Comparison of ENCODE assay signal across 20 cellular contexts in genomic region chr22:41487037-41487963, GRCh38. TPM values are rescaled to one million over a fixed set of nuclear protein-coding genes. Genes with fewer than 3 reads are reported as not detected.
DNase-seq lines count a peak whose midpoint lies in the region; ATAC-seq, FAIRE-seq and TF ChIP-seq lines count a peak whose summit lies in the region.
"Had no signal": no experiment of that assay in that cellular context is flagged by ENCODE, and none has a peak within 500 bp of the region (broad histone marks: within the 10 kb centered on the region; RNA-seq: fewer than 3 reads in every experiment).

No MANE protein-coding gene starts in this region.

- no peak overlapping the region for H3K14ac ChIP-seq in H1 (ENCODE audit: insufficient read length)

- H2AFZ ChIP-seq in H1 (ENCODE audit: low read length): no peak overlapping the region
- H2AFZ ChIP-seq: GM23248 had no signal

- H3K4me1 ChIP-seq in heart right ventricle (peaks cover 21 to 100% (median 86%) of the 10 kb centered on the region in 9 donors), H1 (replicated peaks in 1 of 4; ENCODE audit: control insufficient read depth in 3 of 4, insufficient read depth in 4 of 4, low read length in 3 of 4) (peaks cover 8 to 29% (median 21%) of the 10 kb centered on the region in 4 experiments), transverse colon (peaks cover 18 to 99% (median 51%) of the 10 kb centered on the region in 4 donors)

- no peak overlapping the region for H3K4ac ChIP-seq in H1 (replicated peaks; ENCODE audit: insufficient read length, low read depth, low read length)

- peak overlapping the region; percentile 50; the same call in 1 of the 2 replicates for H2BK12ac ChIP-seq in H1 (ENCODE audit: low read depth, low read length)

- WGBS in heart right ventricle, 2 donors: 49 to 63% methylated on average over 8 of the region's 8 CpGs
- 86% methylated on average over 8 of the region's 8 CpGs; no CpG with 5 or more reads in 1 of the 2 experiments for WGBS in H1 (ENCODE audit: extremely low coverage in 1 of 2, insufficient coverage in 1 of 2, insufficient read length in 1 of 2, insufficient replicate concordance in 2 of 2, low coverage in 1 of 2, low lambda C conversion rate in 2 of 2, missing lambda C conversion rate in 1 of 2), 2 experiments
- WGBS in transverse colon (ENCODE audit: low coverage in 1 of 2), 2 donors: 26 to 71% methylated on average over 2 to 8 of the region's 8 CpGs

- H2BK20ac ChIP-seq in H1 (ENCODE audit: low read length): no peak overlapping the region

- intact Hi-C loops in heart right ventricle (cut with DNase I): no loop called here
- intact Hi-C loops in cardiac septum (cut with DNase I): no loop called here
- intact Hi-C loops in transverse colon (cut with DNase I; ENCODE audit: low total_unique reads): no loop called here

- no peaks in the 10 kb centered on the region for H3K36me3 Mint-ChIP-seq in naive B cell

- DNase-seq in heart right ventricle: no peak
- DNase-seq in cardiac septum (ENCODE audit: low spot score): no peak
- no peak for DNase-seq in H1 (ENCODE audit: low read depth in 1 of 2, low spot score in 2 of 2)
- no peak for DNase-seq in naive B cell
- DNase-seq in transverse colon: no peak
- no peak for DNase-seq in RCC 7860 (ENCODE audit: low spot score)
- no peak for DNase-seq in DMS 273 treated with DMSO at 0.1 percent for 48 hours (lab: John Stamatoyannopoulos, UW)
- DNase-seq: activated CD4-positive, alpha-beta T cell treated with anti-CD3 and anti-CD28 coated beads, Interleukin-2, amount 50 U/mL, for 48 hours; GF-D8; GM23248; islet precursor cell; NCI-H1694 treated with DMSO at 0.1 percent for 48 hours; NCI-H748 treated with DMSO at 0.1 percent for 48 hours; SIG-M5; stimulated activated naive CD8-positive, alpha-beta T cell treated with anti-CD3 and anti-CD28 coated beads, Interleukin-15, amount 100 ng/mL, for 72 hours; T-helper 9 cell had no signal

- no peak for TF ChIP-seq POLR2A in H1 (IDR thresholded peaks at IDR 0.05; ENCODE audit: control extremely low read depth in 1 of 2, low read depth in 2 of 2, low read length in 2 of 2)
- TF ChIP-seq POLR2A in transverse colon (IDR thresholded peaks at IDR 0.05): no peak

- H3K4me3 Mint-ChIP-seq in naive B cell: peak overlapping the region in 2 of 8 donors; percentile 8 to 12
- H3K4me3 Mint-ChIP-seq: stimulated activated naive CD8-positive, alpha-beta T cell treated with anti-CD3 and anti-CD28 coated beads, Interleukin-15, amount 100 ng/mL, for 72 hours had no signal

- no peak overlapping the region for H4K8ac ChIP-seq in H1 (ENCODE audit: extremely low read depth, insufficient read depth, low read length)

- H3K4me2 ChIP-seq in H1 (ENCODE audit: insufficient read depth in 1 of 2, low read depth in 2 of 2, low read length in 2 of 2): peak overlapping the region in 1 of 2 experiments; percentile 50; a peak in 1 of 4 replicates

- H3K27ac ChIP-seq in heart right ventricle: peak overlapping the region in 7 of 10 donors; percentile 7 to 73 (median 32)
- no peak overlapping the region for H3K27ac ChIP-seq in H1 (ENCODE audit: low read depth, low read length)
- peak overlapping the region; percentile 2 to 70 (median 29) for H3K27ac ChIP-seq in transverse colon
- H3K27ac ChIP-seq: GM23248 had no signal

- CTCF ChIA-PET in H1 (lab: Charles Lee; ENCODE audit: partially characterized antibody): interaction anchor here (0.6 to 2.8 kb wide), 7 partner anchors 11 to 246 kb away, joined by 3 to 12 read pairs (median 4); partner anchors contain the start of genes ACO2 and CHADL

- no peak overlapping the region for H3K9ac ChIP-seq in H1 (replicated peaks in 1 of 4; ENCODE audit: extremely low read depth in 1 of 4, low read depth in 3 of 4, low read length in 3 of 4)
- H3K9ac ChIP-seq: GM23248 had no signal

- H3K56ac ChIP-seq in H1 (replicated peaks; ENCODE audit: insufficient read length, low read depth, low read length): no peak overlapping the region

- no peak overlapping the region for H2BK15ac ChIP-seq in H1 (ENCODE audit: low read length)

- H3K27me3 Mint-ChIP-seq in naive B cell: no peaks in the 10 kb centered on the region
- H3K27me3 Mint-ChIP-seq: stimulated activated naive CD8-positive, alpha-beta T cell treated with anti-CD3 and anti-CD28 coated beads, Interleukin-15, amount 100 ng/mL, for 72 hours had no signal

- no peak overlapping the region for H3K23ac ChIP-seq in H1 (ENCODE audit: insufficient read length)

- no peak overlapping the region for H2AK5ac ChIP-seq in H1 (ENCODE audit: low read depth, low read length)

- H3K23me2 ChIP-seq in H1 (ENCODE audit: low read depth, low read length): no peaks in the 10 kb centered on the region

- TF ChIP-seq CTCF in heart right ventricle (IDR thresholded peaks at IDR 0.05): no peak
- no peak for TF ChIP-seq CTCF in H1 (IDR thresholded peaks at IDR 0.05; ENCODE audit: control extremely low read depth in 1 of 3, insufficient read depth in 1 of 3, low read depth in 1 of 3, low read length in 3 of 3)
- TF ChIP-seq CTCF in transverse colon (IDR thresholded peaks at IDR 0.05): no peak

- H2BK5ac ChIP-seq in H1 (ENCODE audit: low read depth, low read length): no peak overlapping the region; the same call in 1 of the 2 replicates

- H3K9me3 Mint-ChIP-seq in naive B cell: no peaks in the 10 kb centered on the region
- H3K9me3 Mint-ChIP-seq: activated T-helper 2 cell treated with anti-CD3 and anti-CD28 coated beads, Interferon-gamma antibody, Interleukin-2, Interleukin-4, amounts not matched to agents 10 μg/mL and 5 μg/mL and 100 μg/mL, durations not matched to agents 14 hours and 24 hours and 36 hours; stimulated activated naive CD8-positive, alpha-beta T cell treated with anti-CD3 and anti-CD28 coated beads, Interleukin-15, amount 100 ng/mL, for 72 hours had no signal

- TF ChIP-seq RAD21 in H1 (IDR thresholded peaks at IDR 0.05 in 1 of 2, conservative IDR thresholded peaks at IDR 0.05 in 1 of 2; ENCODE audit: low read depth in 2 of 2, low read length in 2 of 2): no peak

- in situ Hi-C loops in transverse colon (cut with MboI; ENCODE audit: low pct_ligation_motif_present in 1 of 4, low pct_unique_long_range_greater_than_20kb in 1 of 4, low sequenced_read_pairs in 3 of 4): no loop called here

- peaks cover 7 to 79% of the 10 kb centered on the region in 2 experiments for H3K79me2 ChIP-seq in H1 (ENCODE audit: control insufficient read depth in 1 of 2, insufficient read depth in 2 of 2, low read length in 2 of 2)

- H3K36me3 ChIP-seq in heart right ventricle: peaks cover 0 to 2% (median 0%) of the 10 kb centered on the region in 9 donors
- no peaks in the 10 kb centered on the region; a peak in 1 of 8 replicates for H3K36me3 ChIP-seq in H1 (ENCODE audit: control insufficient read depth in 2 of 4, insufficient read depth in 4 of 4, low read length in 3 of 4)
- no peaks in the 10 kb centered on the region for H3K36me3 ChIP-seq in transverse colon

- TF ChIP-seq EP300 in H1 (IDR thresholded peaks at IDR 0.05; ENCODE audit: borderline replicate concordance in 1 of 2, low read depth in 2 of 2, low read length in 2 of 2): no peak
- TF ChIP-seq EP300 in transverse colon (IDR thresholded peaks at IDR 0.05; ENCODE audit: low read depth): no peak

- POLR2A ChIA-PET in H1 (lab: Charles Lee; ENCODE audit: partially characterized antibody): interaction anchor here (0.5 to 3.5 kb wide), 11 partner anchors 9 to 89 kb away, joined by 3 to 17 read pairs (median 5); partner anchors contain the start of genes ACO2, PHF5A and TOB2

- no peak overlapping the region; the same call in 1 of the 2 replicates for H3K18ac ChIP-seq in H1 (ENCODE audit: extremely low read depth, low read length)

- H2BK120ac ChIP-seq in H1 (replicated peaks; ENCODE audit: low read depth, low read length): no peak overlapping the region

- peaks cover 56 to 85% (median 73%) of the 10 kb centered on the region in 3 donors for H3K4me1 Mint-ChIP-seq in naive B cell

- H3K79me1 ChIP-seq in H1 (ENCODE audit: low read depth, low read length): peaks cover 13% of the 10 kb centered on the region

- H3K27me3 ChIP-seq in heart right ventricle: no peaks in the 10 kb centered on the region
- no peaks in the 10 kb centered on the region for H3K27me3 ChIP-seq in H1 (replicated peaks in 1 of 4; ENCODE audit: control insufficient read depth in 3 of 4, extremely low read depth in 1 of 4, insufficient read depth in 3 of 4, low read length in 3 of 4)
- H3K27me3 ChIP-seq in transverse colon: no peaks in the 10 kb centered on the region

- H3K9me3 ChIP-seq in heart right ventricle: no peaks in the 10 kb centered on the region
- no peaks in the 10 kb centered on the region for H3K9me3 ChIP-seq in H1 (ENCODE audit: insufficient read depth in 2 of 2, low read depth in 1 of 2, low read length in 1 of 2)
- no peaks in the 10 kb centered on the region for H3K9me3 ChIP-seq in transverse colon

- H4K5ac ChIP-seq in H1 (ENCODE audit: insufficient read length, low read depth, low read length): no peak overlapping the region

- H4K91ac ChIP-seq in H1 (replicated peaks; ENCODE audit: insufficient read length, low read length): no peak overlapping the region

- H4K20me1 ChIP-seq in H1 (replicated peaks in 1 of 2; ENCODE audit: control insufficient read depth in 1 of 2, insufficient read depth in 2 of 2, low read length in 2 of 2): peaks cover 2 to 8% of the 10 kb centered on the region in 2 experiments

- ATAC-seq in heart right ventricle (no peak), naive B cell (ENCODE audit: low read depth in 2 of 2) (no peak), HG03565 (IDR thresholded peaks at IDR 0.05; ENCODE audit: unreplicated experiment) (no peak)
- ATAC-seq: stimulated activated naive CD8-positive, alpha-beta T cell treated with anti-CD3 and anti-CD28 coated beads, Interleukin-15, amount 100 ng/mL, for 72 hours had no signal

- no peak for FAIRE-seq in H1 (lab: Jason Lieb, UNC)
- FAIRE-seq in RCC 7860 (lab: Jason Lieb, UNC): no peak
- FAIRE-seq: astrocyte, GM18507 had no signal

- H3K27ac Mint-ChIP-seq in naive B cell: peak overlapping the region in 5 of 6 donors; percentile 21 to 87 (median 72)
- H3K27ac Mint-ChIP-seq: activated T-helper 2 cell treated with anti-CD3 and anti-CD28 coated beads, Interferon-gamma antibody, Interleukin-2, Interleukin-4, amounts not matched to agents 10 μg/mL and 5 μg/mL and 100 μg/mL, durations not matched to agents 14 hours and 24 hours and 36 hours had no signal

- H3K4me3 ChIP-seq in heart right ventricle: no peak overlapping the region
- H3K4me3 ChIP-seq in H1 (ENCODE audit: extremely low read depth in 1 of 4, insufficient read depth in 2 of 4, low read depth in 3 of 4, low read length in 4 of 4): no peak overlapping the region
- H3K4me3 ChIP-seq in transverse colon: no peak overlapping the region
- H3K4me3 ChIP-seq: GM23248 had no signal

RNA-seq across cellular contexts. Expression of gene ACO2, which starts 18.4 kb away (rescaled TPM):
- total RNA-seq in heart right ventricle (1,000 to 10,000 TPM in 1 of 10 donors, 100 to 1,000 TPM in 9; 587 to 1,020 (median 900) TPM), cardiac septum (662 TPM), transverse colon (100 to 1,000 TPM; 164 to 351 (median 255) TPM)
- polyA plus RNA-seq in heart right ventricle (100 to 1,000 TPM; 180 to 375 TPM), H1 (2011; rRNA removed) (52.8 and 74.1 TPM in 2 replicates), naive B cell (ENCODE audit: low read depth in 6 of 6) (100 to 1,000 TPM in 3 of 6 donors, 10 to 100 TPM in 3; 88.9 to 124 (median 106) TPM)
- 72.4 and 75.4 TPM in 2 replicates for total RNA-seq in H1 (2021; fragmentation: NEBNext Ultra II Directional; extraction: Animal tissue kit (Norgen Biotek cat#: 25700))
- 36.2 TPM for polyA plus RNA-seq in H1 (2011; cell fraction: cytosol; rRNA removed)
- 102 TPM for polyA plus RNA-seq in H1 (2011; cell fraction: nucleus; rRNA removed)
- 54.7 to 79.7 TPM (median 75.7 TPM) in 4 replicates for polyA plus RNA-seq in H1 (2012, experiment 1 of 2)
- 75.0 TPM for polyA plus RNA-seq in H1 (2012, experiment 2 of 2)
- 62.2 TPM for polyA plus RNA-seq in H1 (2013, experiment 1 of 2)
- polyA plus RNA-seq in H1 (2013, experiment 2 of 2): 53.8 TPM
- 33.8 and 43.9 TPM in 2 replicates for polyA minus RNA-seq in H1 (2011; rRNA and poly(A)+ RNA removed)
- polyA minus RNA-seq in H1 (2011; cell fraction: cytosol; rRNA and poly(A)+ RNA removed): 27.0 TPM
- 42.1 TPM for polyA minus RNA-seq in H1 (2011; cell fraction: nucleus; rRNA and poly(A)+ RNA removed)

RNA-seq across cellular contexts. Expression of gene PHF5A, which starts 18.8 kb away (rescaled TPM):
- total RNA-seq in heart right ventricle: 10 to 100 TPM; 13.3 to 27.2 (median 20.2) TPM
- polyA plus RNA-seq in heart right ventricle: 10 to 100 TPM; 36.3 to 41.3 TPM
- 22.0 TPM for total RNA-seq in cardiac septum
- total RNA-seq in H1 (2021; fragmentation: NEBNext Ultra II Directional; extraction: Animal tissue kit (Norgen Biotek cat#: 25700)): 109 and 135 TPM in 2 replicates
- polyA plus RNA-seq in H1 (2011; rRNA removed): 96.7 and 119 TPM in 2 replicates
- 134 TPM for polyA plus RNA-seq in H1 (2011; cell fraction: cytosol; rRNA removed)
- polyA plus RNA-seq in H1 (2011; cell fraction: nucleus; rRNA removed): 46.8 TPM
- polyA plus RNA-seq in H1 (2012, experiment 1 of 2): 104 to 127 TPM (median 122 TPM) in 4 replicates
- polyA plus RNA-seq in H1 (2012, experiment 2 of 2): 152 TPM
- polyA plus RNA-seq in H1 (2013, experiment 1 of 2): 72.0 TPM
- 66.9 TPM for polyA plus RNA-seq in H1 (2013, experiment 2 of 2)
- polyA minus RNA-seq in H1 (2011; rRNA and poly(A)+ RNA removed): 48.6 and 53.7 TPM in 2 replicates
- polyA minus RNA-seq in H1 (2011; cell fraction: cytosol; rRNA and poly(A)+ RNA removed): 24.6 TPM
- polyA minus RNA-seq in H1 (2011; cell fraction: nucleus; rRNA and poly(A)+ RNA removed): 29.1 TPM
- 10 to 100 TPM; 20.5 to 34.2 (median 26.7) TPM for polyA plus RNA-seq in naive B cell (ENCODE audit: low read depth in 6 of 6)
- 10 to 100 TPM in 3 of 4 donors, 1 to 10 TPM in 1; 3.0 to 33.9 (median 25.0) TPM for total RNA-seq in transverse colon

RNA-seq across cellular contexts. Expression of gene TOB2, which starts 40.7 kb away (rescaled TPM):
- total RNA-seq in heart right ventricle (10 to 100 TPM; 26.4 to 84.9 (median 47.9) TPM), cardiac septum (26.9 TPM), transverse colon (10 to 100 TPM; 22.7 to 64.0 (median 49.7) TPM)
- polyA plus RNA-seq in heart right ventricle (10 to 100 TPM; 29.2 to 33.8 TPM), H1 (2011; rRNA removed) (27.0 and 37.5 TPM in 2 replicates), naive B cell (ENCODE audit: low read depth in 6 of 6) (10 to 100 TPM; 14.0 to 24.0 (median 22.2) TPM)
- total RNA-seq in H1 (2021; fragmentation: NEBNext Ultra II Directional; extraction: Animal tissue kit (Norgen Biotek cat#: 25700)): 52.8 and 54.1 TPM in 2 replicates
- 17.4 TPM for polyA plus RNA-seq in H1 (2011; cell fraction: cytosol; rRNA removed)
- 22.6 TPM for polyA plus RNA-seq in H1 (2011; cell fraction: nucleus; rRNA removed)
- polyA plus RNA-seq in H1 (2012, experiment 1 of 2): 30.2 to 35.8 TPM (median 33.5 TPM) in 4 replicates
- polyA plus RNA-seq in H1 (2012, experiment 2 of 2): 39.6 TPM
- polyA plus RNA-seq in H1 (2013, experiment 1 of 2): 27.4 TPM
- 28.2 TPM for polyA plus RNA-seq in H1 (2013, experiment 2 of 2)
- polyA minus RNA-seq in H1 (2011; rRNA and poly(A)+ RNA removed): 20.4 and 28.3 TPM in 2 replicates
- 20.0 TPM for polyA minus RNA-seq in H1 (2011; cell fraction: cytosol; rRNA and poly(A)+ RNA removed)
- polyA minus RNA-seq in H1 (2011; cell fraction: nucleus; rRNA and poly(A)+ RNA removed): 12.7 TPM

RNA-seq across cellular contexts. Expression of gene POLR3H, which starts 57.0 kb away (rescaled TPM):
- total RNA-seq in heart right ventricle (10 to 100 TPM; 13.3 to 25.8 (median 16.9) TPM), cardiac septum (18.6 TPM), transverse colon (1 to 10 TPM; 5.6 to 8.4 (median 7.0) TPM)
- polyA plus RNA-seq in heart right ventricle (10 to 100 TPM; 24.4 to 34.9 TPM), H1 (2011; rRNA removed) (29.7 and 34.0 TPM in 2 replicates), naive B cell (ENCODE audit: low read depth in 6 of 6) (10 to 100 TPM; 17.9 to 27.2 (median 22.6) TPM)
- 34.5 and 39.2 TPM in 2 replicates for total RNA-seq in H1 (2021; fragmentation: NEBNext Ultra II Directional; extraction: Animal tissue kit (Norgen Biotek cat#: 25700))
- polyA plus RNA-seq in H1 (2011; cell fraction: cytosol; rRNA removed): 31.1 TPM
- 26.9 TPM for polyA plus RNA-seq in H1 (2011; cell fraction: nucleus; rRNA removed)
- 25.7 to 32.5 TPM (median 29.8 TPM) in 4 replicates for polyA plus RNA-seq in H1 (2012, experiment 1 of 2)
- polyA plus RNA-seq in H1 (2012, experiment 2 of 2): 20.3 TPM
- polyA plus RNA-seq in H1 (2013, experiment 1 of 2): 15.7 TPM
- 16.1 TPM for polyA plus RNA-seq in H1 (2013, experiment 2 of 2)
- polyA minus RNA-seq in H1 (2011; rRNA and poly(A)+ RNA removed): 36.6 and 42.9 TPM in 2 replicates
- 14.5 TPM for polyA minus RNA-seq in H1 (2011; cell fraction: cytosol; rRNA and poly(A)+ RNA removed)
- 24.5 TPM for polyA minus RNA-seq in H1 (2011; cell fraction: nucleus; rRNA and poly(A)+ RNA removed)
